ENCODE assay signal across 19 cellular contexts in genomic region chr9:136599811-136600660, GRCh38.
DNase-seq lines count a peak whose midpoint lies in the region; TF ChIP-seq lines count a peak whose summit lies in the region.
"Had no signal": no experiment of that assay in that cellular context is flagged by ENCODE, and none has a peak within 500 bp of the region (broad histone marks: within the 10 kb centered on the region; RNA-seq: fewer than 3 reads in every experiment).

No MANE protein-coding gene starts in this region.

- H3K4me1 ChIP-seq in tibial artery = peaks cover 0 to 14% (median 4%) of the 10 kb centered on the region in 4 donors

- intact Hi-C loops in posterior cingulate gyrus (cut with DNase I) (no loop called here), tibial artery (cut with DNase I; ENCODE audit: low total_unique reads) (no loop called here)

- H3K27me3 ChIP-seq in tibial artery = peaks cover 0 to 31% of the 10 kb centered on the region in 2 donors
- H3K27me3 ChIP-seq: ascending aorta, colonic mucosa, pancreas had no signal

- no peaks in the 10 kb centered on the region for H3K9me3 ChIP-seq in tibial artery
- H3K9me3 ChIP-seq: ascending aorta, colonic mucosa, pancreas had no signal

- TF ChIP-seq CTCF in tibial artery (IDR thresholded peaks at IDR 0.05) = no peak

- DNase-seq in NCI-H2171 treated with DMSO at 0.1 percent for 48 hours (lab: John Stamatoyannopoulos, UW) (peak; percentile 21), NCI-H2171 (lab: John Stamatoyannopoulos, UW) (no peak), islet precursor cell (peak; percentile 92), posterior cingulate gyrus (peak; percentile 64 to 97 (median 76)), tibial artery (no peak), COLO668 (lab: John Stamatoyannopoulos, UW; ENCODE audit: unreplicated experiment) (no peak), cerebellar cortex (ENCODE audit: low spot score) (no peak)
- DNase-seq: activated effector memory CD4-positive, alpha-beta T cell treated with Interleukin-2 at 50 U/mL for 16 hours; colonic mucosa; DMS79 treated with DMSO at 0.1 percent for 48 hours; NCI-H1417; NCI-H2227 treated with DMSO at 0.1 percent for 48 hours; T-helper 2 cell had no signal

- no peak overlapping the region for H3K4me3 ChIP-seq in tibial artery
- H3K4me3 ChIP-seq: ascending aorta, colonic mucosa, K562, pancreas, smooth muscle cell had no signal

- no peaks in the 10 kb centered on the region for H3K36me3 ChIP-seq in tibial artery
- H3K36me3 ChIP-seq: ascending aorta, colonic mucosa, pancreas had no signal

- peak overlapping the region; percentile 48 for H3K27ac ChIP-seq in angular gyrus (ENCODE audit: low read depth, low read length)
- no peak overlapping the region for H3K27ac ChIP-seq in tibial artery
- H3K27ac ChIP-seq: 22Rv1, ascending aorta, colonic mucosa, pancreas had no signal

Comparison
In these comparisons a context has a peak if more than half of its experiments do, and no peak if none do; other contexts are left out.
1. DNase-seq: peak in NCI-H2171 treated with DMSO at 0.1 percent for 48 hours (single experiment), islet precursor cell (single experiment) and posterior cingulate gyrus (10 of 10); none in NCI-H2171 (single experiment), tibial artery (0 of 2), COLO668 (single experiment) and cerebellar cortex (single experiment).